In the genomic region with DNA sequence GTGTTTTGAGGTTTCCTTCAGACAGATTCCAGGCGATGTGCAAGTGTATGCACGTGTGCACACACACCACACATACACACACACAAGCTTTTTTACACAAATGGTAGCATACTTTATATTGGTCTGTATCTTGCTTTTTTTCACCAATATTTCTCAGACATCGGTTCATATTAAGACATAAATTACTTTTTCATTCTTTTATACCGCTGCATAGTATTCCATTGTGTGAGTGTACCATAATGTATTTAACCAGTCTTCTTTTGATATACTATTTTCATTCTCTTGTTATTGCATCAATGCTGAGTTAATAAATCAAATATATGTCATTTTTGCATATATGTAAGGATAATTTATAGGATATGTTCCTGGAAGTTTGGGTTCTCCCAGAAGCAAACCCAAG, we compare ENCODE assay signal across 20 cellular contexts. TPM values are rescaled to one million over a fixed set of nuclear protein-coding genes. Genes with fewer than 3 reads are reported as not detected.
"Had no signal": no experiment of that assay in that cellular context is flagged by ENCODE, and none has a peak within 500 bp of the region (broad histone marks: within the 10 kb centered on the region; RNA-seq: fewer than 3 reads in every experiment).

No MANE protein-coding gene starts in this region.

- H3K36me3 ChIP-seq: ascending aorta, esophagus muscularis mucosa, gastroesophageal sphincter, neural progenitor cell, ovary, tibial artery had no signal

- H3K4me3 ChIP-seq: ascending aorta, esophagus muscularis mucosa, gastroesophageal sphincter, heart left ventricle, left lung, neural progenitor cell, ovary, psoas muscle, tibial artery had no signal

- H3K36me3 Mint-ChIP-seq: neural progenitor cell had no signal

- H3K27ac Mint-ChIP-seq: neural progenitor cell had no signal

- ATAC-seq: gastroesophageal sphincter; heart left ventricle; left lung; psoas muscle; right cardiac atrium; stimulated activated naive CD8-positive, alpha-beta T cell treated with anti-CD3 and anti-CD28 coated beads, Interleukin-15, Interleukin-2, amounts not matched to agents 100 U/mL and 50 U/mL, for 24 hours had no signal

- H3K9me3 ChIP-seq: ascending aorta, esophagus muscularis mucosa, gastroesophageal sphincter, left lung, ovary, psoas muscle, tibial artery had no signal

- H3K27ac ChIP-seq: ascending aorta, esophagus muscularis mucosa, gastroesophageal sphincter, heart left ventricle, left lung, neural progenitor cell, ovary, psoas muscle, tibial artery had no signal

- H3K4me2 ChIP-seq: neural progenitor cell had no signal

- H3K4me1 Mint-ChIP-seq: neural progenitor cell had no signal

- H3K4me1 ChIP-seq: ascending aorta, left lung, neural progenitor cell, psoas muscle had no signal

- H3K9ac ChIP-seq: neural progenitor cell had no signal

- H3K9me3 Mint-ChIP-seq: memory B cell had no signal

- H3K27me3 ChIP-seq: ascending aorta, ovary had no signal

- H2AFZ ChIP-seq: neural progenitor cell had no signal

- DNase-seq: activated CD4-positive, alpha-beta T cell treated with anti-CD3 and anti-CD28 coated beads, Interleukin-2, amount 50 U/mL, for 1 hour; activated CD4-positive, CD25-positive, alpha-beta regulatory T cell; activated naive CD4-positive, alpha-beta T cell treated with Interleukin-2 at 50 U/mL for 16 hours; effector CD4-positive, alpha-beta T cell; heart left ventricle; left lung; ovary; psoas muscle; right cardiac atrium; stimulated activated CD4-positive, alpha-beta T cell treated with anti-CD3 and anti-CD28 coated beads, Interleukin-2, amount 100 ng/mL, for 24 hours; stimulated activated naive CD8-positive, alpha-beta T cell treated with anti-CD3 and anti-CD28 coated beads, Interleukin-15, Interleukin-2, amounts not matched to agents 100 U/mL and 50 U/mL, for 24 hours; substantia nigra; SW 1271; tibial artery had no signal

RNA-seq across cellular contexts. Expression of gene ITGAX, which starts 22.4 kb away (rescaled TPM):
- total RNA-seq: bronchial epithelial cell had no signal
